8 cellular contexts compared by ENCODE assay signal in the genomic region with DNA sequence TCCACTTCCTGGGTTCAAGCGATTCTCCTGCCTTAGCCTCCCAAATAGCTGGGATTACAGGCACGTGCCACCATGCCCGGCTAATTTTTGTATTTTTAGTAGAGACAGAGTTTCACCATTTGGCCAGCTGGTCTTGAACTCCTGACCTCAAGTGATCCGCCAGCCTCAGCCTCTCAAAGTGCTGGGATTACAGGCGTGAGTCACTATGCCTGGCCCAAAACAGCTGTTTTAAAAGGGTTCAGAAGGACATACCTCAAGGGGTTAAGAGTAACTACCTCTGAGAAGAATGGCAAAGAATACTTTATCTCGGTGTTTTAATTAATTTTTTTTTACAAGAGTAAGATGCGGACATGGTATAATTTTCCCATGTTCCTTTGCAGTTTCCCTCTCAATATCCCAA.
DNase-seq lines count a peak whose midpoint lies in the region; ATAC-seq and TF ChIP-seq lines count a peak whose summit lies in the region.
"Not testable (repeated sequence)": the region's sequence is repeated elsewhere in the genome, so short reads cannot be mapped to it uniquely, and the experiment has no call there.

No MANE protein-coding gene starts in this region.

- not testable (repeated sequence) for H3K4me3 Mint-ChIP-seq in CD4-positive, CD25-positive, alpha-beta regulatory T cell; activated CD4-positive, alpha-beta memory T cell treated with anti-CD3 and anti-CD28 coated beads, Interleukin-2, amount 10 ng/mL, durations not matched to agents 7 days and 5 days

- H3K27me3 Mint-ChIP-seq in CD4-positive, CD25-positive, alpha-beta regulatory T cell; activated CD4-positive, alpha-beta memory T cell treated with anti-CD3 and anti-CD28 coated beads, Interleukin-2, amount 10 ng/mL, durations not matched to agents 7 days and 5 days: not testable (repeated sequence)

- H3K9me3 ChIP-seq in CD4-positive, CD25-positive, alpha-beta regulatory T cell (ENCODE audit: control insufficient read depth in 2 of 2, low read length in 2 of 2); ascending aorta: not testable (repeated sequence)

- H3K9ac ChIP-seq in rectal smooth muscle tissue (ENCODE audit: low read length): not testable (repeated sequence)

- not testable (repeated sequence) for H3K27me3 ChIP-seq in CD4-positive, CD25-positive, alpha-beta regulatory T cell (ENCODE audit: control insufficient read depth, insufficient read depth, low read length); ascending aorta; rectal smooth muscle tissue (ENCODE audit: control insufficient read depth, insufficient read depth, low read length)

- POLR2A ChIA-PET in activated CD4-positive, alpha-beta memory T cell treated with anti-CD3 and anti-CD28 coated beads, Interleukin-2, amount 10 ng/mL, durations not matched to agents 7 days and 5 days (lab: Charles Lee): interaction anchor here (0.8 to 2.5 kb wide), 5 partner anchors 10 to 91 kb away, joined by 3 to 12 read pairs (median 4); no protein-coding TSS in a partner anchor

- CTCF ChIA-PET in activated CD4-positive, alpha-beta memory T cell treated with anti-CD3 and anti-CD28 coated beads, Interleukin-2, amount 10 ng/mL, durations not matched to agents 7 days and 5 days (lab: Charles Lee): interaction anchor here (0.9 to 1.0 kb wide), 2 partner anchors 51 to 63 kb away, joined by 3 read pairs; no protein-coding TSS in a partner anchor

- H3K36me3 ChIP-seq in CD4-positive, CD25-positive, alpha-beta regulatory T cell (ENCODE audit: control insufficient read depth, insufficient read depth, low read length): peaks cover 53% of the 10 kb centered on the region
- peaks cover 9 to 10% of the 10 kb centered on the region in 2 donors for H3K36me3 ChIP-seq in ascending aorta
- H3K36me3 ChIP-seq in rectal smooth muscle tissue (ENCODE audit: control insufficient read depth, insufficient read depth, low read length): not testable (repeated sequence)

- H3K27ac ChIP-seq in CD4-positive, CD25-positive, alpha-beta regulatory T cell (ENCODE audit: insufficient read depth, low read length, poor library complexity, severe bottlenecking): not testable (repeated sequence)
- H3K27ac ChIP-seq in ascending aorta (peak overlapping the region; percentile 39 to 60), rectal smooth muscle tissue (ENCODE audit: low read depth, low read length) (peak overlapping the region; percentile 72), temporal lobe (ENCODE audit: low read depth, low read length) (peak overlapping the region; percentile 47)

- H3K36me3 Mint-ChIP-seq in CD4-positive, CD25-positive, alpha-beta regulatory T cell: peaks cover 24% of the 10 kb centered on the region
- H3K36me3 Mint-ChIP-seq in activated CD4-positive, alpha-beta memory T cell treated with anti-CD3 and anti-CD28 coated beads, Interleukin-2, amount 10 ng/mL, durations not matched to agents 7 days and 5 days (ENCODE audit: low read depth): peaks cover 63% of the 10 kb centered on the region

- peak overlapping the region; percentile 2 to 83 (median 38) for H3K27ac Mint-ChIP-seq in CD4-positive, CD25-positive, alpha-beta regulatory T cell
- peak overlapping the region; percentile 44 for H3K27ac Mint-ChIP-seq in activated CD4-positive, alpha-beta memory T cell treated with anti-CD3 and anti-CD28 coated beads, Interleukin-2, amount 10 ng/mL, durations not matched to agents 7 days and 5 days

- H3K4me1 Mint-ChIP-seq in CD4-positive, CD25-positive, alpha-beta regulatory T cell: peaks cover 30 to 68% (median 44%) of the 10 kb centered on the region in 4 donors
- peaks cover 51% of the 10 kb centered on the region for H3K4me1 Mint-ChIP-seq in activated CD4-positive, alpha-beta memory T cell treated with anti-CD3 and anti-CD28 coated beads, Interleukin-2, amount 10 ng/mL, durations not matched to agents 7 days and 5 days

- not testable (repeated sequence) for DNase-seq in CD4-positive, CD25-positive, alpha-beta regulatory T cell; activated CD4-positive, alpha-beta memory T cell treated with anti-CD3 and anti-CD28 coated beads, Interleukin-2, amount 10 ng/mL, durations not matched to agents 7 days and 5 days; ascending aorta (ENCODE audit: low spot score in 2 of 2)
- DNase-seq in MV-4-11 (lab: John Stamatoyannopoulos, UW): peak; percentile 75
- DNase-seq in fibroblast of mammary gland (ENCODE audit: low read depth): peak; percentile 22
- peak; percentile 47 for DNase-seq in myocyte (ENCODE audit: low read depth)

- ATAC-seq in CD4-positive, CD25-positive, alpha-beta regulatory T cell (ENCODE audit: low read depth in 2 of 2): not testable (repeated sequence)

- intact Hi-C loops in ascending aorta (cut with DNase I): not testable (repeated sequence)

- not testable (repeated sequence) for TF ChIP-seq CTCF in ascending aorta (IDR thresholded peaks at IDR 0.05); fibroblast of mammary gland (conservative IDR thresholded peaks at IDR 0.05; ENCODE audit: control insufficient read depth, insufficient read depth, low read depth, low read length)

- not testable (repeated sequence) for H3K9me3 Mint-ChIP-seq in CD4-positive, CD25-positive, alpha-beta regulatory T cell; activated CD4-positive, alpha-beta memory T cell treated with anti-CD3 and anti-CD28 coated beads, Interleukin-2, amount 10 ng/mL, durations not matched to agents 7 days and 5 days

- peaks cover 33% of the 10 kb centered on the region for H3K4me1 ChIP-seq in CD4-positive, CD25-positive, alpha-beta regulatory T cell (ENCODE audit: control insufficient read depth, insufficient read depth, low read length, poor library complexity, severe bottlenecking)
- H3K4me1 ChIP-seq in ascending aorta (peaks cover 3 to 53% of the 10 kb centered on the region in 2 donors), rectal smooth muscle tissue (ENCODE audit: control insufficient read depth, insufficient read depth, low read length) (peaks cover 40% of the 10 kb centered on the region)

- not testable (repeated sequence) for H3K4me3 ChIP-seq in CD4-positive, CD25-positive, alpha-beta regulatory T cell (ENCODE audit: low read depth, low read length); ascending aorta; fibroblast of mammary gland (ENCODE audit: control insufficient read depth, low read depth, low read length); rectal smooth muscle tissue (ENCODE audit: low read length)
